16 cellular contexts compared by ENCODE assay signal in the genomic region with DNA sequence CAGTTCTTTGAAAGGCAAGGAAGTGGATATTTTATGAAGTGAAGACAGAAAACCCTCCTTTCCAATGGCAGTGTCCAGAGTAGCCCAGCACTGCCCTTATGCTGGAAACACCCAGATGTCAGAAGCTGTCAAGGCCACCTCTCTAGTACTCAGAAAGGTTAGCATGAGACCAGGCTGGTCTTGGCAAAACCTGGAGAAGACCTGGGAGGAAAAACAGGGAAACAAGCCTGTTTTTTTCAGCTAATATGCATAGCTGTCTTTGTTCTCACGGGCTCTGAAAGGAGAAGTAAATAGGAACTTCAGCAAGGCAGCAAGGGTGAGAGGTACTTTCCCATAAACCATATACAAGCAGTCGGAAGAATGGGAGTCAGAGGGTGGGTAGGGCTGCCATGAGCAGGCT. TPM values are rescaled to one million over a fixed set of nuclear protein-coding genes. Genes with fewer than 3 reads are reported as not detected.
DNase-seq lines count a peak whose midpoint lies in the region; ATAC-seq and TF ChIP-seq lines count a peak whose summit lies in the region.
"Had no signal": no experiment of that assay in that cellular context is flagged by ENCODE, and none has a peak within 500 bp of the region (broad histone marks: within the 10 kb centered on the region; RNA-seq: fewer than 3 reads in every experiment).

No MANE protein-coding gene starts in this region.

- H3K4me1 ChIP-seq in heart left ventricle (peaks cover 7 to 97% (median 71%) of the 10 kb centered on the region in 12 donors), esophagus muscularis mucosa (peaks cover 70 to 83% (median 80%) of the 10 kb centered on the region in 4 donors), lower lobe of right lung (peaks cover 86% of the 10 kb centered on the region), thyroid gland (peaks cover 68 to 90% of the 10 kb centered on the region in 2 donors)

- H3K27ac ChIP-seq in heart left ventricle, result peak overlapping the region in 11 of 12 donors; percentile 12 to 75 (median 53)
- H3K27ac ChIP-seq in esophagus muscularis mucosa (replicated peaks in 1 of 4), result peak overlapping the region in 3 of 4 donors; percentile 18 to 72 (median 21)
- H3K27ac ChIP-seq in lower lobe of right lung, result peak overlapping the region; percentile 27
- peak overlapping the region; percentile 66 to 90 (median 76) for H3K27ac ChIP-seq in thyroid gland

- H3K27me3 ChIP-seq in heart left ventricle, result no peaks in the 10 kb centered on the region
- no peaks in the 10 kb centered on the region for H3K27me3 ChIP-seq in esophagus muscularis mucosa
- H3K27me3 ChIP-seq in lower lobe of right lung (ENCODE audit: low read depth), result no peaks in the 10 kb centered on the region
- no peaks in the 10 kb centered on the region for H3K27me3 ChIP-seq in thyroid gland
- no peaks in the 10 kb centered on the region for H3K27me3 ChIP-seq in H7 (ENCODE audit: control insufficient read depth, insufficient read depth, low read length)

- 66 to 75% (median 71%) methylated on average over 2 of the region's 2 CpGs for WGBS in heart left ventricle, 4 donors
- WGBS in esophagus muscularis mucosa, result 71% methylated on average over 2 of the region's 2 CpGs
- 82 to 88% methylated on average over 2 of the region's 2 CpGs for WGBS in thyroid gland, 2 donors

- DNase-seq in heart left ventricle, result no peak
- DNase-seq in Right ventricle myocardium superior, result no peak
- no peak for DNase-seq in esophagus muscularis mucosa (ENCODE audit: extremely low spot score)
- no peak for DNase-seq in lower lobe of right lung
- no peak for DNase-seq in thyroid gland
- DNase-seq in H7, result no peak
- DNase-seq in NCI-H345 (lab: John Stamatoyannopoulos, UW), result no peak
- DNase-seq: 8988T, C1 segment of cervical spinal cord, DMS153, IMR-90, Kasumi-1, NCI-H1930, NCI-H510A treated with DMSO at 0.1 percent for 48 hours had no signal

- peaks cover 0 to 100% (median 99%) of the 10 kb centered on the region in 9 donors for H3K36me3 ChIP-seq in heart left ventricle
- peaks cover 19 to 100% (median 64%) of the 10 kb centered on the region in 4 donors for H3K36me3 ChIP-seq in esophagus muscularis mucosa
- H3K36me3 ChIP-seq in lower lobe of right lung, result peaks cover 90% of the 10 kb centered on the region
- peaks cover 29% of the 10 kb centered on the region in 2 donors for H3K36me3 ChIP-seq in thyroid gland
- H3K36me3 ChIP-seq in H7 (replicated peaks; ENCODE audit: control insufficient read depth, insufficient read depth, low read length), result peaks cover 3% of the 10 kb centered on the region; the same call in 1 of the 2 replicates

- intact Hi-C loops in heart left ventricle (cut with DNase I), result loop anchor here (2.0 to 10.0 kb wide), 15 partner anchors 42 to 437 kb away; partner anchors contain the start of genes HEG1 (in 3 of the 10) and ZNF148 (in 2 of the 10)
- intact Hi-C loops in Right ventricle myocardium superior (cut with DNase I), result loop anchor here (5.0 to 10.0 kb wide), 3 partner anchors 55 to 437 kb away; partner anchors contain the start of gene HEG1
- intact Hi-C loops in esophagus muscularis mucosa (cut with DNase I), result loop anchor here (5.0 kb wide), 3 partner anchors 47 to 167 kb away; no protein-coding TSS in a partner anchor
- intact Hi-C loops in lower lobe of right lung (cut with DNase I), result no loop called here
- intact Hi-C loops in thyroid gland (cut with DNase I), result loop anchor here (10.0 kb wide), 1 partner anchor 165 kb away; no protein-coding TSS in a partner anchor

- no peak overlapping the region for H3K4me3 ChIP-seq in heart left ventricle
- H3K4me3 ChIP-seq in esophagus muscularis mucosa, result no peak overlapping the region
- no peak overlapping the region for H3K4me3 ChIP-seq in lower lobe of right lung
- H3K4me3 ChIP-seq in thyroid gland (replicated peaks in 1 of 3), result no peak overlapping the region
- H3K4me3 ChIP-seq in H7 (ENCODE audit: insufficient read depth, low read depth, low read length), result no peak overlapping the region

- TF ChIP-seq EP300 in esophagus muscularis mucosa (IDR thresholded peaks at IDR 0.05), result no peak

- H3K9me3 ChIP-seq in heart left ventricle (no peaks in the 10 kb centered on the region), esophagus muscularis mucosa (no peaks in the 10 kb centered on the region), lower lobe of right lung (no peaks in the 10 kb centered on the region), thyroid gland (no peaks in the 10 kb centered on the region)

- no peak for TF ChIP-seq POLR2A in heart left ventricle (IDR thresholded peaks at IDR 0.05)
- no peak for TF ChIP-seq POLR2A in esophagus muscularis mucosa (IDR thresholded peaks at IDR 0.05; ENCODE audit: low read depth)
- no peak for TF ChIP-seq POLR2A in thyroid gland (IDR thresholded peaks at IDR 0.05)

- ATAC-seq in heart left ventricle (no peak), Right ventricle myocardium superior (ENCODE audit: poor library complexity) (no peak), lower lobe of right lung (no peak), HG03432 (IDR thresholded peaks at IDR 0.05; ENCODE audit: unreplicated experiment) (no peak)
- ATAC-seq: HCT116 had no signal

- no peak for TF ChIP-seq CTCF in heart left ventricle (IDR thresholded peaks at IDR 0.05)
- no peak for TF ChIP-seq CTCF in esophagus muscularis mucosa (IDR thresholded peaks at IDR 0.05)
- no peak for TF ChIP-seq CTCF in lower lobe of right lung (IDR thresholded peaks at IDR 0.05)
- TF ChIP-seq CTCF in thyroid gland (IDR thresholded peaks at IDR 0.05), result no peak

RNA-seq across cellular contexts. Expression of gene HEG1, which starts 55.9 kb away (rescaled TPM):
- total RNA-seq in heart left ventricle (100 to 1,000 TPM in 6 of 9 donors, 10 to 100 TPM in 3; 68.1 to 211 (median 121) TPM), Right ventricle myocardium superior (91.1 TPM), esophagus muscularis mucosa (10 to 100 TPM; 47.8 to 91.7 (median 76.8) TPM), lower lobe of right lung (157 TPM), thyroid gland (100 to 1,000 TPM in 3 of 4 donors, 10 to 100 TPM in 1; 91.4 to 266 (median 199) TPM)
- polyA plus RNA-seq in heart left ventricle, result 10 to 100 TPM; 23.7 to 39.0 TPM
- 18.0 and 21.1 TPM in 2 replicates for total RNA-seq in H7 (2014; rRNA removed; shearing (Covaris generic))

Comparison
In these comparisons a context has a peak if more than half of its experiments do, and no peak if none do; other contexts are left out.
1. H3K27ac ChIP-seq: peak in every context shown above with its lines; median percentile 76 in thyroid gland; 53 in heart left ventricle; 27 in lower lobe of right lung; 21 in esophagus muscularis mucosa.